27 cellular contexts compared by ENCODE assay signal in the genomic region with DNA sequence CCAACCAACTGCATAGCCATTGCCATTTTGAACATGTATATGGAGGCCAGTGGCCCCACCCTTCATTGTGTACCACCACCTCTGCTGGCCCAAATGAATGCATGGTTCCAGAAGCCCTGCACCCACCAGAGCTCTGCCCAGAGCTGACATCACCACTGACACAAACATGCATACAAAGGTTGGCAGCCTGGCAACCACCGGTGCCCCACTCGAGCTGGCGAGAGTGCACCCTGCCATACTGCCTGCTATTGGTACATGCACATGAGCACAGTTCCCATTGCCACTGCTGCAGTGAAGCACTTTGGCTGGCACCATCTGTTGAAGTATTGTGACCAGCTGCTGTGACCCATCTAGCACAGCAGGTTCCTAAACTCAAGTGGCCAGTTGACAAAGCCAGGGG.
"Had no signal": no experiment of that assay in that cellular context is flagged by ENCODE, and none has a peak within 500 bp of the region (broad histone marks: within the 10 kb centered on the region; RNA-seq: fewer than 3 reads in every experiment).

No MANE protein-coding gene starts in this region.

- FAIRE-seq: astrocyte, endothelial cell of umbilical vein, kidney had no signal

- H3K4me1 Mint-ChIP-seq: central memory CD8-positive, alpha-beta T cell had no signal

- DNase-seq: activated CD4-positive, alpha-beta T cell treated with anti-CD3 and anti-CD28 coated beads, Interleukin-2, amount 50 U/mL, for 4 hours; activated CD8-positive, alpha-beta memory T cell treated with anti-CD3 and anti-CD28 coated beads for 24 hours; activated CD8-positive, alpha-beta memory T cell treated with anti-CD3 and anti-CD28 coated beads, Interleukin-2, amount 50 U/mL, for 4 hours; activated naive CD4-positive, alpha-beta T cell; activated T-cell treated with anti-CD3 and anti-CD28 coated beads, Interleukin-2, amount 50 U/mL, for 24 hours; adrenal gland; colonic mucosa; dorsolateral prefrontal cortex; effector memory CD8-positive, alpha-beta T cell; foreskin melanocyte; kidney; mammary epithelial cell; ovary; stimulated activated CD4-positive, alpha-beta T cell treated with anti-CD3 and anti-CD28 coated beads, Interleukin-2, amount 100 ng/mL, for 48 hours; stimulated activated CD8-positive, alpha-beta memory T cell treated with anti-CD3 and anti-CD28 coated beads, Interleukin-4, amount 100 ng/mL, for 48 hours; stimulated activated naive CD4-positive, alpha-beta T cell; T1000; testis; trophoblast cell had no signal

- H3K27ac Mint-ChIP-seq: activated naive CD8-positive, alpha-beta T cell; activated T-cell treated with anti-CD3 and anti-CD28 coated beads, Interleukin-2, amount 50 U/mL, for 24 hours; activated T-helper 2 cell treated with anti-CD3 and anti-CD28 coated beads, Interferon-gamma antibody, Interleukin-2, Interleukin-4, amounts not matched to agents 10 μg/mL and 5 μg/mL and 100 μg/mL, durations not matched to agents 14 hours and 24 hours and 36 hours; effector memory CD8-positive, alpha-beta T cell; mesothelial cell of epicardium; natural killer cell treated with Interleukin-12 subunit alpha and Interleukin-12 subunit beta and Interleukin-15 and Interleukin-18, amount 100 ng/mL, for 72 hours; WTC11 had no signal

- H3K4me3 Mint-ChIP-seq: activated naive CD8-positive, alpha-beta T cell; activated T-cell treated with anti-CD3 and anti-CD28 coated beads, Interleukin-2, amount 50 U/mL, for 24 hours; central memory CD8-positive, alpha-beta T cell; effector memory CD8-positive, alpha-beta T cell; mesothelial cell of epicardium; natural killer cell treated with Interleukin-12 subunit alpha and Interleukin-12 subunit beta and Interleukin-15 and Interleukin-18, amount 100 ng/mL, for 72 hours; WTC11 had no signal

- H3K36me3 Mint-ChIP-seq: activated naive CD8-positive, alpha-beta T cell had no signal

- H3K27me3 Mint-ChIP-seq: activated naive CD8-positive, alpha-beta T cell; activated T-cell treated with anti-CD3 and anti-CD28 coated beads, Interleukin-2, amount 50 U/mL, for 24 hours; central memory CD8-positive, alpha-beta T cell; effector memory CD8-positive, alpha-beta T cell; natural killer cell treated with Interleukin-12 subunit alpha and Interleukin-12 subunit beta and Interleukin-15 and Interleukin-18, amount 100 ng/mL, for 72 hours had no signal
